Comparison of ENCODE assay signal across 1 cellular context in genomic region chr2:32356735-32357544, GRCh38.
A peak's percentile ranks its signal among the peaks of the same experiment; 100 is the strongest.
TF ChIP-seq lines count a peak whose summit lies in the region.

TSS of gene BIRC6 (plus strand) at chr2:32357023. CDS start at chr2:32357162, 139 bp downstream.

TF ChIP-seq in HepG2, 621 proteins besides CTCF, POLR2A, EP300 and RAD21 (continued from another document and continues in another):
- TF ChIP-seq FOXO4 (CRISPR knock-in tag; conservative IDR thresholded peaks at IDR 0.05) (0 out of 2 replicates have a peak, but pooled peaks have one; percentile 62), ZNF747 (CRISPR knock-in tag; IDR thresholded peaks at IDR 0.05; ENCODE audit: borderline replicate concordance) (peak; percentile 84; the same call in 1 of the 2 replicates), JUN (CRISPR knock-in tag; IDR thresholded peaks at IDR 0.05) (peak; percentile 89; the same call in 1 of the 2 replicates), ZSCAN25 (CRISPR knock-in tag; IDR thresholded peaks at IDR 0.05) (peak; percentile 57), ZNF451 (CRISPR knock-in tag; IDR thresholded peaks at IDR 0.05) (peak; percentile 89; the same call in 1 of the 2 replicates), DMAP1 (CRISPR knock-in tag; IDR thresholded peaks at IDR 0.05) (peak; percentile 99), GABPA (IDR thresholded peaks at IDR 0.05; ENCODE audit: low read depth, low read length) (peak; percentile 81), GABPA (CRISPR knock-in tag; IDR thresholded peaks at IDR 0.05; ENCODE audit: low read depth) (peak; percentile 91), ZNF326 (CRISPR knock-in tag; IDR thresholded peaks at IDR 0.05; ENCODE audit: borderline replicate concordance) (no peak), ZNF225 (CRISPR knock-in tag; IDR thresholded peaks at IDR 0.05) (no peak), ZMYM4 (CRISPR knock-in tag; IDR thresholded peaks at IDR 0.05) (peak; percentile 94), TSC22D2 (CRISPR knock-in tag; IDR thresholded peaks at IDR 0.05; ENCODE audit: borderline replicate concordance) (peak; percentile 71), MAX (IDR thresholded peaks at IDR 0.05) (peak; percentile 95), KDM4B (CRISPR knock-in tag; IDR thresholded peaks at IDR 0.05) (peak; percentile 98), ZNF704 (CRISPR knock-in tag; IDR thresholded peaks at IDR 0.05; ENCODE audit: borderline replicate concordance) (no peak), AKAP8 (CRISPR knock-in tag; IDR thresholded peaks at IDR 0.05) (peak; percentile 89), MIER2 (CRISPR knock-in tag; IDR thresholded peaks at IDR 0.05) (peak; percentile 15; the same call in 1 of the 2 replicates), PCBP2 (optimal IDR thresholded peaks at IDR 0.05; ENCODE audit: low read depth, low read length, poor library complexity, severe bottlenecking) (no peak), ZNF121 (CRISPR knock-in tag; IDR thresholded peaks at IDR 0.05) (peak; percentile 59), SIN3B (IDR thresholded peaks at IDR 0.05; ENCODE audit: low read length) (peak; percentile 23), KAT7 (CRISPR knock-in tag; IDR thresholded peaks at IDR 0.05; ENCODE audit: borderline replicate concordance) (peak; percentile 95), ZNF615 (CRISPR knock-in tag; IDR thresholded peaks at IDR 0.05; ENCODE audit: borderline replicate concordance) (peak; percentile 40; the same call in 1 of the 2 replicates), STAT6 (CRISPR knock-in tag; IDR thresholded peaks at IDR 0.05; ENCODE audit: borderline replicate concordance) (no peak; the same call in 1 of the 2 replicates), POLR2AphosphoS5 (IDR thresholded peaks at IDR 0.05; ENCODE audit: low read depth, low read length) (peak; percentile 96), ZC3H4 (CRISPR knock-in tag; IDR thresholded peaks at IDR 0.05; ENCODE audit: borderline replicate concordance) (peak; percentile 86; the same call in 1 of the 2 replicates), NFRKB (IDR thresholded peaks at IDR 0.05) (no peak), RXRA (CRISPR knock-in tag; IDR thresholded peaks at IDR 0.05) (peak; percentile 87), NFYC (CRISPR knock-in tag; IDR thresholded peaks at IDR 0.05) (peak; percentile 54; the same call in 1 of the 2 replicates), ZNF674 (CRISPR knock-in tag; IDR thresholded peaks at IDR 0.05; ENCODE audit: low read depth) (0 out of 2 replicates have a peak, but pooled peaks have one; percentile 67), HNRNPH1 (optimal IDR thresholded peaks at IDR 0.05; ENCODE audit: low read depth, low read length) (no peak), ZHX2 (IDR thresholded peaks at IDR 0.05; ENCODE audit: low read depth) (peak; percentile 85), ZHX2 (CRISPR knock-in tag; IDR thresholded peaks at IDR 0.05; ENCODE audit: borderline replicate concordance) (no peak), ZNF570 (CRISPR knock-in tag; IDR thresholded peaks at IDR 0.05; ENCODE audit: borderline replicate concordance) (no peak), ZNF749 (CRISPR knock-in tag; IDR thresholded peaks at IDR 0.05; ENCODE audit: borderline replicate concordance) (peak; percentile 85), SNAPC2 (CRISPR knock-in tag; IDR thresholded peaks at IDR 0.05) (peak; percentile 81), HMGXB4 (CRISPR knock-in tag; IDR thresholded peaks at IDR 0.05; ENCODE audit: borderline replicate concordance in 1 of 2, low read depth in 1 of 2) (peak; percentile 87 to 94), NFKB2 (CRISPR knock-in tag; IDR thresholded peaks at IDR 0.05; ENCODE audit: borderline replicate concordance) (peak; percentile 97), ZNF317 (CRISPR knock-in tag; IDR thresholded peaks at IDR 0.05) (peak; percentile 94), ZNF777 (CRISPR knock-in tag; IDR thresholded peaks at IDR 0.05) (peak; percentile 96), SIN3A (IDR thresholded peaks at IDR 0.05; ENCODE audit: borderline replicate concordance, low read depth, low read length) (peak; percentile 91; the same call in 1 of the 2 replicates), ZNF709 (CRISPR knock-in tag; IDR thresholded peaks at IDR 0.05) (peak; percentile 94), MYC (CRISPR knock-in tag; IDR thresholded peaks at IDR 0.05; ENCODE audit: borderline replicate concordance) (peak; percentile 96), BCL3 (CRISPR knock-in tag; IDR thresholded peaks at IDR 0.05) (peak; percentile 94), RBFOX2 (IDR thresholded peaks at IDR 0.05; ENCODE audit: low read depth, low read length) (peak; percentile 98), TARDBP (CRISPR knock-in tag; IDR thresholded peaks at IDR 0.05) (peak; percentile 93), ISX (CRISPR knock-in tag; conservative IDR thresholded peaks at IDR 0.05) (no peak; the same call in 1 of the 2 replicates), ZNF205 (CRISPR knock-in tag; IDR thresholded peaks at IDR 0.05) (peak; percentile 84), ATF2 (CRISPR knock-in tag; IDR thresholded peaks at IDR 0.05) (peak; percentile 83; the same call in 1 of the 2 replicates), CC2D1A (CRISPR knock-in tag; IDR thresholded peaks at IDR 0.05) (0 out of 2 replicates have a peak, but pooled peaks have one; percentile 76), KLF15 (CRISPR knock-in tag; IDR thresholded peaks at IDR 0.05; ENCODE audit: borderline replicate concordance) (peak; percentile 91), ATF1 (CRISPR knock-in tag; IDR thresholded peaks at IDR 0.05) (no peak), BHLHE40 (IDR thresholded peaks at IDR 0.05; ENCODE audit: low read length) (peak; percentile 87)
